26 cellular contexts compared by ENCODE assay signal in the genomic region with DNA sequence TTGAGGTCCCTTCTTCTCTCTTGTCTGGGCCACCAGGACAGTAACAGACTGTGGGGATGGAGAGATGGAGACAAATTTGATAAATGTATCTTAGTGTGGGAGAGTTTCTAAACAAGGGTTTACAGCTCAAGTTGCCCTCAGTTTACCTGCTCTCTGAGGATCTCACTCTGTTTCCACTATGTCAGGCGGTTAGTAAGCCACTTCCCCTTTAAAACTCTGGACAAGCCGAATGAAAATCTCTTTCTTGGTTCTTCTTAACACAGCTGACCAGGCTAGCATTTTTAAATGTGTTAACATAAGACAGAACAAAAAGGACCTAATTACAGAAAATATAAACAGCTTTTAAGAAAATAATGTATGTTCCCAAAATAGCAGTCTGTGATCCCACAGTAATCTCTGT. TPM values are rescaled to one million over a fixed set of nuclear protein-coding genes. Genes with fewer than 3 reads are reported as not detected.
A peak's percentile ranks its signal among the peaks of the same experiment; 100 is the strongest.
DNase-seq lines count a peak whose midpoint lies in the region; ATAC-seq and TF ChIP-seq lines count a peak whose summit lies in the region.
"Had no signal": no experiment of that assay in that cellular context is flagged by ENCODE, and none has a peak within 500 bp of the region (broad histone marks: within the 10 kb centered on the region; RNA-seq: fewer than 3 reads in every experiment).

No MANE protein-coding gene starts in this region.

- peaks cover 36% of the 10 kb centered on the region for H3K4me1 Mint-ChIP-seq in nephron progenitor cell

- no peak overlapping the region for H3K27ac Mint-ChIP-seq in nephron progenitor cell
- H3K27ac Mint-ChIP-seq: activated naive CD8-positive, alpha-beta T cell; activated T-helper 2 cell treated with anti-CD3 and anti-CD28 coated beads, Interferon-gamma antibody, Interleukin-2, Interleukin-4, amounts not matched to agents 10 μg/mL and 5 μg/mL and 100 μg/mL, durations not matched to agents 14 hours and 24 hours and 36 hours; CD8-positive, alpha-beta T cell; stimulated activated naive CD8-positive, alpha-beta T cell treated with anti-CD3 and anti-CD28 coated beads, Interleukin-15, Interleukin-2, amounts not matched to agents 100 ng/mL and 50 ng/mL, for 24 hours; WTC11 had no signal

- H3K23ac ChIP-seq in IMR-90 (ENCODE audit: low read depth, low read length) = no peak overlapping the region

- H3K9ac ChIP-seq in IMR-90 (ENCODE audit: low read depth, low read length) (no peak overlapping the region), colonic mucosa (ENCODE audit: low read depth in 2 of 2, low read length in 2 of 2) (no peak overlapping the region)
- H3K9ac ChIP-seq: neural progenitor cell had no signal

- peak overlapping the region; percentile 29 for H3K4me3 Mint-ChIP-seq in nephron progenitor cell
- H3K4me3 Mint-ChIP-seq: activated naive CD8-positive, alpha-beta T cell; CD8-positive, alpha-beta T cell; neural progenitor cell; stimulated activated naive CD8-positive, alpha-beta T cell treated with anti-CD3 and anti-CD28 coated beads, Interleukin-15, Interleukin-2, amounts not matched to agents 100 ng/mL and 50 ng/mL, for 24 hours; WTC11 had no signal

- no peak overlapping the region for H4K5ac ChIP-seq in IMR-90 (ENCODE audit: low read depth, low read length)

- H3K4me2 ChIP-seq in IMR-90 (ENCODE audit: low read depth, low read length) = no peak overlapping the region
- H3K4me2 ChIP-seq: neural progenitor cell had no signal

- H3K27me3 Mint-ChIP-seq in nephron progenitor cell (ENCODE audit: low read depth, poor library complexity) = peaks cover 21% of the 10 kb centered on the region
- H3K27me3 Mint-ChIP-seq: activated naive CD8-positive, alpha-beta T cell had no signal

- no TSS peak for BruUV-seq in IMR-90 (replicated peaks; lab: Mats Ljungman, UMichigan)

- H3K14ac ChIP-seq in IMR-90 (replicated peaks; ENCODE audit: low read depth, low read length) = 0 out of 2 replicates have a peak overlapping the region, but pooled peaks have one; percentile 2

- H3K18ac ChIP-seq in IMR-90 (ENCODE audit: low read depth, low read length) = no peak overlapping the region

- H3K4me3 ChIP-seq in IMR-90 (ENCODE audit: insufficient read depth, low read depth, low read length) (no peak overlapping the region), colonic mucosa (no peak overlapping the region)
- H3K4me3 ChIP-seq: neural progenitor cell, spleen had no signal

- H3K79me1 ChIP-seq in IMR-90 (ENCODE audit: low read depth in 1 of 2, low read length in 2 of 2) = peaks cover 4 to 26% of the 10 kb centered on the region in 2 experiments

- H3K36me3 ChIP-seq in IMR-90 (ENCODE audit: control insufficient read depth, insufficient read depth, low read length) (no peaks in the 10 kb centered on the region), colonic mucosa (no peaks in the 10 kb centered on the region)
- H3K36me3 ChIP-seq: neural progenitor cell, spleen had no signal

- H2AK9ac ChIP-seq in IMR-90 (replicated peaks; ENCODE audit: low read depth, low read length, poor library complexity) = no peak overlapping the region

- intact Hi-C loops in IMR-90 (cut with micrococcal nuclease) (no loop called here), colonic mucosa (cut with DNase I) (no loop called here)

- CTCF ChIA-PET in IMR-90 (lab: Yijun Ruan, JAX) = no interaction called here

- H3K56ac ChIP-seq in IMR-90 (ENCODE audit: extremely low read depth, insufficient read depth, low read length) = no peak overlapping the region

- H2AFZ ChIP-seq in IMR-90 (replicated peaks; ENCODE audit: low read length, poor library complexity) = no peak overlapping the region
- H2AFZ ChIP-seq: neural progenitor cell had no signal

- DNase-seq in IMR-90 (no peak), colonic mucosa (peak; percentile 13), nephron progenitor cell (no peak), left lobe of liver (ENCODE audit: low spot score) (no peak), superior temporal gyrus (ENCODE audit: extremely low spot score) (no peak), cerebellar nuclear complex (lab: John Stamatoyannopoulos, UW) (no peak), NCI-H2227 (lab: John Stamatoyannopoulos, UW; ENCODE audit: unreplicated experiment) (no peak)
- DNase-seq: activated CD4-positive, alpha-beta T cell treated with anti-CD3 and anti-CD28 coated beads, Interleukin-2, amount 50 U/mL, for 4 hours; activated CD8-positive, alpha-beta memory T cell treated with anti-CD3 and anti-CD28 coated beads, Interleukin-2, amount 50 U/mL, for 4 hours; CD8-positive, alpha-beta T cell; DMS53; effector memory CD4-positive, alpha-beta T cell; GDM1; NCI-H524 treated with DMSO at 0.1 percent for 48 hours; spleen; stimulated activated CD4-positive, alpha-beta T cell treated with anti-CD3 and anti-CD28 coated beads, Interleukin-4, amount 100 ng/mL, for 24 hours; trophoblast cell had no signal

- H2BK5ac ChIP-seq in IMR-90 (ENCODE audit: low read depth, low read length, poor library complexity, severe bottlenecking) = no peak overlapping the region

- in situ Hi-C loops in IMR-90 (cut with MboI; ENCODE audit: low sequenced_read_pairs) = no loop called here

- H2AK5ac ChIP-seq in IMR-90 (ENCODE audit: low read depth, low read length) = no peak overlapping the region

- no peaks in the 10 kb centered on the region for H3K36me3 Mint-ChIP-seq in nephron progenitor cell (ENCODE audit: low read depth)
- H3K36me3 Mint-ChIP-seq: activated naive CD8-positive, alpha-beta T cell; neural progenitor cell; WTC11 had no signal

- peaks cover 9% of the 10 kb centered on the region; the same call in 1 of the 2 replicates for H4K20me1 ChIP-seq in IMR-90 (ENCODE audit: insufficient read depth, low read length)

- peaks cover 10% of the 10 kb centered on the region for H3K4me1 ChIP-seq in IMR-90 (ENCODE audit: control insufficient read depth, insufficient read depth, low read length)
- peaks cover 11% of the 10 kb centered on the region for H3K4me1 ChIP-seq in colonic mucosa

- H2BK20ac ChIP-seq in IMR-90 (ENCODE audit: low read depth, low read length) = no peak overlapping the region

- H3K9me1 ChIP-seq in IMR-90 (ENCODE audit: insufficient read depth, low read length) = peaks cover 10% of the 10 kb centered on the region

- ATAC-seq in IMR-90 (ENCODE audit: low read depth) (no peak), left lobe of liver (no peak)
- ATAC-seq: CD8-positive, alpha-beta T cell; WTC11 had no signal

- no peaks in the 10 kb centered on the region for H3K27me3 ChIP-seq in IMR-90 (ENCODE audit: control insufficient read depth, insufficient read depth, low read length)
- no peaks in the 10 kb centered on the region for H3K27me3 ChIP-seq in colonic mucosa
- H3K27me3 ChIP-seq: spleen had no signal

- H3K4ac ChIP-seq in IMR-90 (ENCODE audit: low read depth, low read length) = no peak overlapping the region

- no peak for TF ChIP-seq RAD21 in IMR-90 (IDR thresholded peaks at IDR 0.05; ENCODE audit: low read length)

- no peak overlapping the region for H4K8ac ChIP-seq in IMR-90 (ENCODE audit: low read depth in 2 of 2, low read length in 2 of 2)

- H3K27ac ChIP-seq in 22Rv1 (peak overlapping the region; percentile 92), IMR-90 (ENCODE audit: insufficient read depth, low read length) (no peak overlapping the region), colonic mucosa (no peak overlapping the region)
- H3K27ac ChIP-seq: HL-60, neural progenitor cell had no signal

- no peak for TF ChIP-seq POLR2A in IMR-90 (IDR thresholded peaks at IDR 0.05; ENCODE audit: low read depth, low read length)

- H2BK120ac ChIP-seq in IMR-90 (ENCODE audit: low read depth, low read length) = no peak overlapping the region

- no peaks in the 10 kb centered on the region for H3K9me3 Mint-ChIP-seq in nephron progenitor cell
- H3K9me3 Mint-ChIP-seq: activated T-helper 2 cell treated with anti-CD3 and anti-CD28 coated beads, Interferon-gamma antibody, Interleukin-2, Interleukin-4, amounts not matched to agents 10 μg/mL and 5 μg/mL and 100 μg/mL, durations not matched to agents 14 hours and 24 hours and 36 hours; CD8-positive, alpha-beta T cell; neural progenitor cell; stimulated activated naive CD8-positive, alpha-beta T cell treated with anti-CD3 and anti-CD28 coated beads, Interleukin-15, Interleukin-2, amounts not matched to agents 100 ng/mL and 50 ng/mL, for 24 hours; WTC11 had no signal

- POLR2A ChIA-PET in IMR-90 (lab: Charles Lee; ENCODE audit: unreplicated experiment) = no interaction called here

- dilution Hi-C loops in IMR-90 (cut with HindIII; ENCODE audit: low sequenced_read_pairs, unreplicated experiment) = no loop called here

- 0 out of 3 replicates have a peak overlapping the region, but pooled peaks have one; percentile 10 for H2BK15ac ChIP-seq in IMR-90 (ENCODE audit: low read depth, low read length)

- no peaks in the 10 kb centered on the region for H3K9me3 ChIP-seq in IMR-90 (ENCODE audit: control insufficient read depth, insufficient read depth, low read length)
- H3K9me3 ChIP-seq in colonic mucosa = no peaks in the 10 kb centered on the region
- H3K9me3 ChIP-seq: spleen had no signal

- TF ChIP-seq CTCF in 22Rv1 (IDR thresholded peaks at IDR 0.05) = no peak
- TF ChIP-seq CTCF in IMR-90 (conservative IDR thresholded peaks at IDR 0.05; ENCODE audit: low read depth, low read length) = no peak
- no peak for TF ChIP-seq CTCF in colonic mucosa (IDR thresholded peaks at IDR 0.05)
- TF ChIP-seq CTCF in nephron progenitor cell (IDR thresholded peaks at IDR 0.05) = no peak

- WGBS in IMR-90 (ENCODE audit: extremely low coverage in 2 of 2, insufficient read length in 1 of 2), 2 experiments = no CpG with 5 or more reads among the region's 2 CpGs

- no peak overlapping the region for H4K91ac ChIP-seq in IMR-90 (ENCODE audit: insufficient read depth, low read depth, low read length)

TF ChIP-seq in IMR-90, 13 proteins besides CTCF, POLR2A, EP300 and RAD21 (continues in another document):
- no peak for TF ChIP-seq NFE2L2 (IDR thresholded peaks at IDR 0.05; ENCODE audit: low read depth, low read length)
- no peak for TF ChIP-seq CEBPB (IDR thresholded peaks at IDR 0.05; ENCODE audit: low read depth, low read length)
- TF ChIP-seq MAFK (IDR thresholded peaks at IDR 0.05; ENCODE audit: low read depth, low read length) = no peak
- no peak for TF ChIP-seq BHLHE40 (IDR thresholded peaks at IDR 0.05; ENCODE audit: low read depth, low read length)

RNA-seq across cellular contexts. Expression of gene SCARB2, which starts 2.9 kb away (rescaled TPM):
- 89.7 and 102 TPM in 2 replicates for total RNA-seq in IMR-90 (2012; rRNA removed)
- polyA plus RNA-seq in IMR-90 (2012; rRNA removed) = 56.5 and 69.2 TPM in 2 replicates
- polyA plus RNA-seq in IMR-90 (2012; cell fraction: cytosol; rRNA removed) = 19.6 and 23.3 TPM in 2 replicates
- 10.9 and 46.8 TPM in 2 replicates for polyA plus RNA-seq in IMR-90 (2012; cell fraction: nucleus; rRNA removed; ENCODE audit: low replicate concordance)
- 100 to 1,000 TPM; 156 to 164 TPM for total RNA-seq in colonic mucosa
- total RNA-seq in left lobe of liver = 104 TPM

RNA-seq across cellular contexts. Expression of gene FAM47E, which starts 35.0 kb away (rescaled TPM):
- under 0.01 TPM in 1 of 2 replicates, not detected in the other for total RNA-seq in IMR-90 (2012; rRNA removed)
- 0.05 TPM in 1 of 2 replicates, not detected in the other for polyA plus RNA-seq in IMR-90 (2012; rRNA removed)
- polyA plus RNA-seq in IMR-90 (2012; cell fraction: cytosol; rRNA removed) = not detected in 2 replicates
- 0.02 TPM in 1 of 2 replicates, not detected in the other for polyA plus RNA-seq in IMR-90 (2012; cell fraction: nucleus; rRNA removed; ENCODE audit: low replicate concordance)
- 1 to 10 TPM; 3.9 to 4.8 TPM for total RNA-seq in colonic mucosa
- 3.3 TPM for total RNA-seq in left lobe of liver
- total RNA-seq: activated T-helper 2 cell treated with anti-CD3 and anti-CD28 coated beads, Interferon-gamma antibody, Interleukin-2, Interleukin-4, amounts not matched to agents 10 μg/mL and 5 μg/mL and 100 μg/mL, durations not matched to agents 14 hours and 24 hours and 36 hours; M059J; T-helper 2 cell treated with Interferon-gamma antibody and Interleukin-4, amounts not matched to agents 100 ng/mL and 5 ng/mL, for 36 hours had no signal
